8 cellular contexts compared by ENCODE assay signal in the genomic region with DNA sequence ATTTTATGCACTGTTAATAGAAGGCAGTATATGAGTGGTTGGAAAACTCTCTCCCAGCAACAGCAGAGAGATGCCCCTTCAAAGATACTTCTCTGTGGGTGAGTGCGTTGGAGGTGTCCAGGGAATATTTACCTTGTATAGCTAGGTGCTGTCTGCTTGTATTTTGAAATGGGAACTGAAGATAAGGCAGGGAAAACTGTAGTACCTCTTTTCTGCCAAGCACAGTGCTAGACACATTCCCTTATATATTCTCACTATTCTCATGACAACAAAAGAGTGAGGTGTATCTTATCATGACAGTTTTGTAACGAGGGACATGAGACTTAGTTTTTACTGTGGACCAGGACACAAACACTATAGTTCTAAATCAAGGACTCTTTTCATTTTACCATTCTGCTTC. TPM values are rescaled to one million over a fixed set of nuclear protein-coding genes. Genes with fewer than 3 reads are reported as not detected.
DNase-seq lines count a peak whose midpoint lies in the region; ATAC-seq and TF ChIP-seq lines count a peak whose summit lies in the region.

No MANE protein-coding gene starts in this region.

- peak overlapping the region in 2 of 4 donors; percentile 3 to 22 for H3K27ac ChIP-seq in Peyer's patch
- no peak overlapping the region for H3K27ac ChIP-seq in upper lobe of right lung

- ATAC-seq in upper lobe of right lung (no peak), GM18870 (IDR thresholded peaks at IDR 0.05; ENCODE audit: unreplicated experiment) (no peak)

- H3K36me3 ChIP-seq in Peyer's patch (no peaks in the 10 kb centered on the region), upper lobe of right lung (no peaks in the 10 kb centered on the region)

- H3K9me3 ChIP-seq in Peyer's patch, result no peaks in the 10 kb centered on the region
- no peaks in the 10 kb centered on the region for H3K9me3 ChIP-seq in upper lobe of right lung

- DNase-seq in ACHN, result peak; percentile 10
- DNase-seq in Peyer's patch, result no peak
- DNase-seq in fibroblast of the aortic adventitia (ENCODE audit: low read depth), result peak; percentile 21
- DNase-seq in upper lobe of right lung, result no peak
- no peak for DNase-seq in hypothalamus (lab: John Stamatoyannopoulos, UW)
- no peak for DNase-seq in globus pallidus (ENCODE audit: low spot score)

- TF ChIP-seq CTCF in Peyer's patch (IDR thresholded peaks at IDR 0.05) (peak in 5 of 6 experiments; percentile 44 to 65 (median 52)), fibroblast of the aortic adventitia (IDR thresholded peaks at IDR 0.05; ENCODE audit: insufficient read depth, low read length) (peak; percentile 57), upper lobe of right lung (IDR thresholded peaks at IDR 0.05) (peak; percentile 34)

- H3K4me1 ChIP-seq in Peyer's patch (peaks cover 0 to 21% (median 5%) of the 10 kb centered on the region in 4 donors), upper lobe of right lung (peaks cover 28% of the 10 kb centered on the region)

- H3K27me3 ChIP-seq in Peyer's patch, result no peaks in the 10 kb centered on the region
- H3K27me3 ChIP-seq in upper lobe of right lung, result peaks cover 7% of the 10 kb centered on the region

- intact Hi-C loops in upper lobe of right lung (cut with DNase I), result no loop called here

- peak overlapping the region; percentile 77 for H3K4me3 ChIP-seq in GM08714 (ENCODE audit: low read length)
- H3K4me3 ChIP-seq in Peyer's patch, result peak overlapping the region in 2 of 4 donors; percentile 88 to 90
- H3K4me3 ChIP-seq in fibroblast of the aortic adventitia (ENCODE audit: low read depth, low read length), result peak overlapping the region; percentile 41
- H3K4me3 ChIP-seq in upper lobe of right lung, result peak overlapping the region; percentile 75

- in situ Hi-C loops in ACHN (cut with HindIII; ENCODE audit: low pct_ligation_motif_present, low pct_unique_long_range_greater_than_20kb, low sequenced_read_pairs), result no loop called here

- TF ChIP-seq POLR2A in Peyer's patch (IDR thresholded peaks at IDR 0.05), result no peak

RNA-seq across cellular contexts. Expression of gene TTC39C, which starts 2.1 kb away (rescaled TPM):
- 10 to 100 TPM; 11.0 to 32.2 (median 14.2) TPM for total RNA-seq in Peyer's patch
- total RNA-seq in fibroblast of the aortic adventitia (ENCODE audit: low replicate concordance), result 51.8 and 59.4 TPM in 2 replicates
- total RNA-seq in upper lobe of right lung, result 14.8 TPM

Comparison
In these comparisons a context has a peak if more than half of its experiments do, and no peak if none do; other contexts are left out.
1. DNase-seq: peak in ACHN (single experiment) and fibroblast of the aortic adventitia (single experiment); none in Peyer's patch (0 of 3), upper lobe of right lung (single experiment), hypothalamus (0 of 51) and globus pallidus (single experiment).
2. Peak in every context shown above with its lines, with median percentiles within 50 percentile points of each other: CTCF ChIP-seq.